ENCODE assay signal across 8 cellular contexts in the genomic region with DNA sequence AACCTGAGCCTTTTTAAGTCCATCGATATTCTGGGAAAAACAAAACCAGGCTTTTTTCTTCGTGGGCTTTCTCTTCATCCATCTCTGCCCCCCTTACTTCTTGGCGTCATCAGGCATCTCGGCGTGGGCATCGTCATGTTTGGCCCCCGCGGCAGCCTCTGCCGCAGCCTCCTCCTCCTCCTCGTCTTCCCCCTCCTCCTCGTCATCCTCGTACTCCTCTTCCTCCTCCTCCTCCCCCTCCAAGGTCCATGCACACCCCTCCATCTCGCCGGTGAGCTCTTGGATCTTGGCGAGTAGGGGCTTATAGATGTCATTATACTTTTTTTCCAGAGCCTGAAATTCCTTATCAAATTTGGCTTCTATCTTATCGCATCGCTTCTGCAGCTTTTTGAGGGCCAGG. TPM values are rescaled to one million over a fixed set of nuclear protein-coding genes. Genes with fewer than 3 reads are reported as not detected.
DNase-seq lines count a peak whose midpoint lies in the region; ATAC-seq, FAIRE-seq and TF ChIP-seq lines count a peak whose summit lies in the region.

No MANE protein-coding gene starts in this region.

- no peaks in the 10 kb centered on the region for H3K4me1 ChIP-seq in testis

- no peaks in the 10 kb centered on the region for H3K27me3 Mint-ChIP-seq in memory B cell

- peaks cover 17% of the 10 kb centered on the region for H3K36me3 Mint-ChIP-seq in memory B cell

- ATAC-seq in memory B cell (ENCODE audit: low read depth) (peak; percentile 13), GM18909 (IDR thresholded peaks at IDR 0.05; ENCODE audit: poor library complexity, unreplicated experiment) (no peak), HG03139 (IDR thresholded peaks at IDR 0.05; ENCODE audit: unreplicated experiment) (no peak)

- H3K9me3 ChIP-seq in SK-N-MC (ENCODE audit: low read depth, low read length) (no peaks in the 10 kb centered on the region), testis (no peaks in the 10 kb centered on the region)

- H3K36me3 ChIP-seq in SK-N-MC (ENCODE audit: insufficient read depth, low read length) (no peaks in the 10 kb centered on the region), testis (ENCODE audit: low read depth, missing control alignments) (no peaks in the 10 kb centered on the region)

- H3K4me3 ChIP-seq in SK-N-MC (peak overlapping the region; percentile 81), testis (peak overlapping the region; percentile 53 to 80)

- peaks cover 9% of the 10 kb centered on the region for H3K4me1 Mint-ChIP-seq in memory B cell

- TF ChIP-seq CTCF in testis (IDR thresholded peaks at IDR 0.05): no peak

- H3K27ac ChIP-seq in SK-N-MC (no peak overlapping the region), cingulate gyrus (ENCODE audit: low read depth, low read length) (peak overlapping the region; percentile 71), testis (peak overlapping the region; percentile 70 to 86)

- no peaks in the 10 kb centered on the region for H3K27me3 ChIP-seq in testis

- WGBS in testis, 2 donors: 24 to 38% methylated on average over 17 of the region's 17 CpGs

- H3K9ac ChIP-seq in SK-N-MC (ENCODE audit: insufficient read length): peak overlapping the region; percentile 49

- intact Hi-C loops in testis (cut with DNase I; ENCODE audit: low total_unique reads): no loop called here

- H3K9me3 Mint-ChIP-seq in memory B cell: no peaks in the 10 kb centered on the region

- TF ChIP-seq POLR2A in GM12892 (IDR thresholded peaks at IDR 0.05; ENCODE audit: low read depth, low read length): no peak
- TF ChIP-seq POLR2A in testis (IDR thresholded peaks at IDR 0.05): no peak

- peak overlapping the region; percentile 90 for H3K4me3 Mint-ChIP-seq in memory B cell

- FAIRE-seq in GM12892 (lab: Jason Lieb, UNC): peak; percentile 63

- peak overlapping the region; percentile 88 for H3K27ac Mint-ChIP-seq in memory B cell

- DNase-seq in GM12892 (ENCODE audit: insufficient read length) (no peak), SK-N-MC (ENCODE audit: low read depth, low spot score) (no peak), memory B cell (ENCODE audit: low spot score in 2 of 2) (no peak), testis (peak; percentile 45), NCI-H2196 treated with DMSO at 0.1 percent for 48 hours (lab: John Stamatoyannopoulos, UW; ENCODE audit: unreplicated experiment) (no peak)

RNA-seq across cellular contexts. Expression of a gene that starts 0.5 kb away (rescaled TPM):
- polyA plus RNA-seq in GM12892 (2012; ENCODE audit: missing spikeins): 4.1 TPM
- total RNA-seq in testis: 10 to 100 TPM; 15.4 to 16.1 TPM
- 13.9 TPM for polyA plus RNA-seq in testis (ENCODE audit: insufficient read depth, low read depth, low replicate concordance)
